17 cellular contexts compared by ENCODE assay signal in genomic region chr1:204528241-204528640, GRCh38.
"Had no signal": no experiment of that assay in that cellular context is flagged by ENCODE, and none has a peak within 500 bp of the region (broad histone marks: within the 10 kb centered on the region; RNA-seq: fewer than 3 reads in every experiment).

No MANE protein-coding gene starts in this region.

- H2AFZ ChIP-seq: parathyroid adenoma had no signal

- H3K4me1 ChIP-seq: lower lobe of right lung, upper lobe of left lung had no signal

- H3K4me2 ChIP-seq: smooth muscle cell had no signal

- H3K27ac ChIP-seq: cardiac muscle cell, esophagus squamous epithelium, lower lobe of right lung, parathyroid adenoma, upper lobe of left lung had no signal

- H3K27me3 ChIP-seq: cardiac muscle cell, esophagus squamous epithelium, upper lobe of left lung had no signal

- ATAC-seq: naive thymus-derived CD4-positive, alpha-beta T cell had no signal

- H3K27me3 Mint-ChIP-seq: activated B cell treated with CpG ODN at 0.5 μM for 24 hours; naive thymus-derived CD4-positive, alpha-beta T cell; stimulated activated naive CD8-positive, alpha-beta T cell treated with anti-CD3 and anti-CD28 coated beads, Interleukin-15, Interleukin-2, amounts not matched to agents 100 ng/mL and 50 ng/mL, for 24 hours had no signal

- H3K9ac ChIP-seq: parathyroid adenoma had no signal

- DNase-seq: activated B cell treated with CpG ODN at 0.5 μM for 24 hours; activated CD4-positive, alpha-beta T cell treated with anti-CD3 and anti-CD28 coated beads for 48 hours; activated CD8-positive, alpha-beta memory T cell treated with anti-CD3 and anti-CD28 coated beads, Interleukin-2, amount 50 U/mL, for 48 hours; esophagus squamous epithelium; immature natural killer cell; lower lobe of right lung; naive thymus-derived CD4-positive, alpha-beta T cell; SW 1271; upper lobe of left lung had no signal

- H3K27ac Mint-ChIP-seq: activated B cell treated with CpG ODN at 0.5 μM for 24 hours; activated T-helper 1 cell treated with anti-CD3 and anti-CD28 coated beads, Interleukin-12 subunit alpha, Interleukin-12 subunit beta, Interleukin-2, Interleukin-4 antibody, amounts not matched to agents 30 ng/mL and 10 ng/mL and 1 ng/mL, durations not matched to agents 14 hours and 24 hours and 36 hours; mesothelial cell of epicardium; stimulated activated naive CD8-positive, alpha-beta T cell treated with anti-CD3 and anti-CD28 coated beads, Interleukin-15, Interleukin-2, amounts not matched to agents 100 ng/mL and 50 ng/mL, for 24 hours; T-helper 2 cell treated with Interferon-gamma antibody and Interleukin-4, amounts not matched to agents 5 μg/mL and 100 μg/mL, for 36 hours had no signal

- H3K4me3 Mint-ChIP-seq: activated B cell treated with CpG ODN at 0.5 μM for 24 hours; activated T-helper 1 cell treated with anti-CD3 and anti-CD28 coated beads, Interleukin-12 subunit alpha, Interleukin-12 subunit beta, Interleukin-2, Interleukin-4 antibody, amounts not matched to agents 30 ng/mL and 10 ng/mL and 1 ng/mL, durations not matched to agents 14 hours and 24 hours and 36 hours; immature natural killer cell; mesothelial cell of epicardium; naive thymus-derived CD4-positive, alpha-beta T cell; stimulated activated naive CD8-positive, alpha-beta T cell treated with anti-CD3 and anti-CD28 coated beads, Interleukin-15, Interleukin-2, amounts not matched to agents 100 ng/mL and 50 ng/mL, for 24 hours; T-helper 2 cell treated with Interferon-gamma antibody and Interleukin-4, amounts not matched to agents 5 μg/mL and 100 μg/mL, for 36 hours had no signal

- H3K4me3 ChIP-seq: cardiac muscle cell, esophagus squamous epithelium, lower lobe of right lung, smooth muscle cell, upper lobe of left lung had no signal

- H3K9me3 ChIP-seq: lower lobe of right lung, upper lobe of left lung had no signal

- H3K79me2 ChIP-seq: parathyroid adenoma had no signal

- FAIRE-seq: astrocyte had no signal
